ENCODE assay signal across 27 cellular contexts in genomic region chr18:34887881-34888580, GRCh38.
DNase-seq lines count a peak whose midpoint lies in the region; ATAC-seq, FAIRE-seq and TF ChIP-seq lines count a peak whose summit lies in the region.
"Had no signal": no experiment of that assay in that cellular context is flagged by ENCODE, and none has a peak within 500 bp of the region (broad histone marks: within the 10 kb centered on the region; RNA-seq: fewer than 3 reads in every experiment).

No MANE protein-coding gene starts in this region.

- ATAC-seq in stimulated activated memory B cell treated with anti-CD40 and anti-IgM and Interleukin-4, amounts not matched to agents 10 μg/mL and 1 μg/mL and 100 μg/mL, for 72 hours: no peak
- ATAC-seq in right cardiac atrium (no peak), left colon (no peak)
- ATAC-seq: GM12878 had no signal

- no peaks in the 10 kb centered on the region for H3K36me3 ChIP-seq in Karpas-422 (ENCODE audit: insufficient read depth, low read length)
- H3K36me3 ChIP-seq in endothelial cell of umbilical vein (ENCODE audit: control insufficient read depth in 2 of 2, extremely low read depth in 1 of 2, insufficient read depth in 2 of 2, low read length in 2 of 2): no peaks in the 10 kb centered on the region
- H3K36me3 ChIP-seq in thyroid gland: no peaks in the 10 kb centered on the region
- H3K36me3 ChIP-seq: BE2C, BLaER1 had no signal

- peaks cover 2% of the 10 kb centered on the region for H3K9me3 Mint-ChIP-seq in chondrocyte (ENCODE audit: low read depth)
- peaks cover 3% of the 10 kb centered on the region for H3K9me3 Mint-ChIP-seq in stimulated activated memory B cell treated with anti-CD40 and anti-IgM and Interleukin-4, amounts not matched to agents 10 μg/mL and 1 μg/mL and 100 μg/mL, for 72 hours
- H3K9me3 Mint-ChIP-seq: CD14-positive monocyte had no signal

- H3K27me3 ChIP-seq in Karpas-422 (ENCODE audit: low read length): no peaks in the 10 kb centered on the region
- no peaks in the 10 kb centered on the region for H3K27me3 ChIP-seq in endothelial cell of umbilical vein (ENCODE audit: control insufficient read depth in 2 of 2, insufficient read depth in 2 of 2, low read length in 2 of 2)
- H3K27me3 ChIP-seq in thyroid gland: no peaks in the 10 kb centered on the region
- no peaks in the 10 kb centered on the region for H3K27me3 ChIP-seq in right cardiac atrium (ENCODE audit: control insufficient read depth, insufficient read depth)
- H3K27me3 ChIP-seq: BE2C, BLaER1 had no signal

- no peaks in the 10 kb centered on the region for H4K20me1 ChIP-seq in Karpas-422 (ENCODE audit: insufficient read depth, low read depth, low read length)
- no peaks in the 10 kb centered on the region for H4K20me1 ChIP-seq in endothelial cell of umbilical vein (replicated peaks; ENCODE audit: control insufficient read depth, extremely low read depth, insufficient read depth, low read length)
- H4K20me1 ChIP-seq: BLaER1 had no signal

- no peaks in the 10 kb centered on the region for H3K9me2 ChIP-seq in Karpas-422 (replicated peaks; ENCODE audit: insufficient read depth, low read length)

- no TSS peak for BruUV-seq in endothelial cell of umbilical vein (replicated peaks; lab: Mats Ljungman, UMichigan)

- FAIRE-seq in endothelial cell of umbilical vein (lab: Jason Lieb, UNC): peak; percentile 72
- FAIRE-seq: A204.1, D721Med, GM12878, GM12892, GM18507 had no signal

- H3K9me3 ChIP-seq in Karpas-422 (ENCODE audit: low read length) (no peaks in the 10 kb centered on the region), endothelial cell of umbilical vein (replicated peaks; ENCODE audit: control insufficient read depth, insufficient read depth, low read length) (no peaks in the 10 kb centered on the region), thyroid gland (no peaks in the 10 kb centered on the region), right cardiac atrium (ENCODE audit: control insufficient read depth, low read length) (no peaks in the 10 kb centered on the region)
- H3K9me3 ChIP-seq: BE2C, BLaER1, Caco-2 had no signal

- no peak overlapping the region for H3K27ac ChIP-seq in Karpas-422 (ENCODE audit: low read length)
- no peak overlapping the region for H3K27ac ChIP-seq in endothelial cell of umbilical vein (ENCODE audit: insufficient read depth, low read depth, low read length)
- H3K27ac ChIP-seq in thyroid gland: peak overlapping the region in 2 of 3 donors; percentile 26 to 43
- H3K27ac ChIP-seq in right cardiac atrium (ENCODE audit: low read length): no peak overlapping the region
- H3K27ac ChIP-seq: BLaER1 had no signal

- peaks cover 15% of the 10 kb centered on the region for H3K4me1 Mint-ChIP-seq in chondrocyte (ENCODE audit: low read depth)
- no peaks in the 10 kb centered on the region for H3K4me1 Mint-ChIP-seq in stimulated activated memory B cell treated with anti-CD40 and anti-IgM and Interleukin-4, amounts not matched to agents 10 μg/mL and 1 μg/mL and 100 μg/mL, for 72 hours
- H3K4me1 Mint-ChIP-seq: CD4-positive, alpha-beta memory T cell; CD4-positive, CD25-positive, alpha-beta regulatory T cell had no signal

- H2AFZ ChIP-seq in Karpas-422 (ENCODE audit: low read length) (0 out of 2 replicates have a peak overlapping the region, but pooled peaks have one; percentile 36), endothelial cell of umbilical vein (ENCODE audit: low read depth, low read length) (no peak overlapping the region)

- H3K9ac ChIP-seq in Karpas-422 (ENCODE audit: low read length) (no peak overlapping the region), endothelial cell of umbilical vein (replicated peaks; ENCODE audit: extremely low read depth, insufficient read depth, low read length) (no peak overlapping the region)
- H3K9ac ChIP-seq: BLaER1 had no signal

- TF ChIP-seq POLR2A in endothelial cell of umbilical vein (IDR thresholded peaks at IDR 0.05; ENCODE audit: low read depth, low read length) (no peak), thyroid gland (IDR thresholded peaks at IDR 0.05) (no peak)

- no peak for TF ChIP-seq CTCF in chondrocyte (IDR thresholded peaks at IDR 0.05)
- TF ChIP-seq CTCF in endothelial cell of umbilical vein (IDR thresholded peaks at IDR 0.05; ENCODE audit: extremely low read depth in 1 of 2, insufficient read depth in 1 of 2, low read depth in 1 of 2, low read length in 2 of 2): no peak
- no peak for TF ChIP-seq CTCF in thyroid gland (IDR thresholded peaks at IDR 0.05)

- DNase-seq in Karpas-422 (no peak), chondrocyte (ENCODE audit: low spot score) (no peak), endothelial cell of umbilical vein (ENCODE audit: low read depth, low spot score) (no peak), thyroid gland (peak; percentile 56 to 66), right cardiac atrium (no peak), left colon (no peak), DMS53 (lab: John Stamatoyannopoulos, UW) (no peak)
- DNase-seq: 8988T; ACHN; BE2C; C1 segment of cervical spinal cord; Caco-2; Calu3; CD4-positive, alpha-beta memory T cell; CD4-positive, CD25-positive, alpha-beta regulatory T cell; DMS79; DND-41; EL; GDM1 had no signal

- H3K4me2 ChIP-seq in Karpas-422 (ENCODE audit: low read depth, low read length, poor library complexity, severe bottlenecking): no peak overlapping the region
- H3K4me2 ChIP-seq in endothelial cell of umbilical vein (ENCODE audit: insufficient read depth, low read length): no peak overlapping the region
- H3K4me2 ChIP-seq: BLaER1 had no signal

- no peaks in the 10 kb centered on the region for H3K27me3 Mint-ChIP-seq in chondrocyte (ENCODE audit: low read depth)
- peaks cover 15% of the 10 kb centered on the region for H3K27me3 Mint-ChIP-seq in stimulated activated memory B cell treated with anti-CD40 and anti-IgM and Interleukin-4, amounts not matched to agents 10 μg/mL and 1 μg/mL and 100 μg/mL, for 72 hours

- CTCF ChIA-PET in endothelial cell of umbilical vein (lab: Charles Lee): no interaction called here

- dilution Hi-C loops in endothelial cell of umbilical vein (cut with MboI; ENCODE audit: extremely low pct_ligation_motif_present, low sequenced_read_pairs): no loop called here

- H3K36me3 Mint-ChIP-seq in chondrocyte (ENCODE audit: low read depth): peaks cover 2% of the 10 kb centered on the region
- no peaks in the 10 kb centered on the region for H3K36me3 Mint-ChIP-seq in stimulated activated memory B cell treated with anti-CD40 and anti-IgM and Interleukin-4, amounts not matched to agents 10 μg/mL and 1 μg/mL and 100 μg/mL, for 72 hours
- H3K36me3 Mint-ChIP-seq: CD14-positive monocyte; CD4-positive, alpha-beta memory T cell; CD4-positive, CD25-positive, alpha-beta regulatory T cell had no signal

- H3K4me1 ChIP-seq in Karpas-422 (ENCODE audit: low read length) (no peaks in the 10 kb centered on the region), endothelial cell of umbilical vein (ENCODE audit: control insufficient read depth, extremely low read depth, insufficient read depth, low read length) (no peaks in the 10 kb centered on the region), thyroid gland (peaks cover 0 to 50% of the 10 kb centered on the region in 2 donors), right cardiac atrium (ENCODE audit: control insufficient read depth, insufficient read depth, low read length) (no peaks in the 10 kb centered on the region)
- H3K4me1 ChIP-seq: BE2C, Caco-2 had no signal

- no peak overlapping the region for H3K4me3 ChIP-seq in Karpas-422 (ENCODE audit: low read length)
- H3K4me3 ChIP-seq in endothelial cell of umbilical vein (replicated peaks in 1 of 3; ENCODE audit: insufficient read depth in 1 of 3, low read depth in 1 of 3, low read length in 3 of 3): no peak overlapping the region
- no peak overlapping the region for H3K4me3 ChIP-seq in thyroid gland (replicated peaks in 1 of 3)
- no peak overlapping the region for H3K4me3 ChIP-seq in right cardiac atrium (ENCODE audit: low read length)
- H3K4me3 ChIP-seq: BLaER1, GM12878 had no signal

- intact Hi-C loops in endothelial cell of umbilical vein (cut with micrococcal nuclease): no loop called here
- intact Hi-C loops in thyroid gland (cut with DNase I): no loop called here
- intact Hi-C loops in right cardiac atrium (cut with DNase I): no loop called here
- intact Hi-C loops in left colon (cut with DNase I, micrococcal nuclease): no loop called here

- H3K79me2 ChIP-seq in Karpas-422 (ENCODE audit: low read length) (no peaks in the 10 kb centered on the region), endothelial cell of umbilical vein (ENCODE audit: control insufficient read depth, insufficient read depth, low read length) (no peaks in the 10 kb centered on the region)

- peak overlapping the region; percentile 54 for H3K27ac Mint-ChIP-seq in chondrocyte (ENCODE audit: unreplicated experiment)
- H3K27ac Mint-ChIP-seq in stimulated activated memory B cell treated with anti-CD40 and anti-IgM and Interleukin-4, amounts not matched to agents 10 μg/mL and 1 μg/mL and 100 μg/mL, for 72 hours: no peak overlapping the region
- H3K27ac Mint-ChIP-seq: CD14-positive monocyte; CD4-positive, alpha-beta memory T cell had no signal

- H3K4me3 Mint-ChIP-seq in chondrocyte (ENCODE audit: unreplicated experiment): no peak overlapping the region
- H3K4me3 Mint-ChIP-seq in stimulated activated memory B cell treated with anti-CD40 and anti-IgM and Interleukin-4, amounts not matched to agents 10 μg/mL and 1 μg/mL and 100 μg/mL, for 72 hours: no peak overlapping the region
- H3K4me3 Mint-ChIP-seq: CD14-positive monocyte; CD4-positive, alpha-beta memory T cell; CD4-positive, CD25-positive, alpha-beta regulatory T cell had no signal

- no peaks in the 10 kb centered on the region for H3K9me1 ChIP-seq in endothelial cell of umbilical vein (replicated peaks; ENCODE audit: control insufficient read depth, extremely low read depth, insufficient read depth, low read length)

- POLR2A ChIA-PET in endothelial cell of umbilical vein (lab: Charles Lee): no interaction called here

- WGBS in thyroid gland, 2 donors: 37 to 41% methylated on average over 4 of the region's 4 CpGs
- WGBS in right cardiac atrium: 65% methylated on average over 4 of the region's 4 CpGs

TF ChIP-seq in endothelial cell of umbilical vein, 7 proteins besides CTCF, POLR2A, EP300 and RAD21:
- TF ChIP-seq, protein P1, sequence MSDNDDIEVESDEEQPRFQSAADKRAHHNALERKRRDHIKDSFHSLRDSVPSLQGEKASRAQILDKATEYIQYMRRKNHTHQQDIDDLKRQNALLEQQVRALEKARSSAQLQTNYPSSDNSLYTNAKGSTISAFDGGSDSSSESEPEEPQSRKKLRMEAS (IDR thresholded peaks at IDR 0.05; ENCODE audit: insufficient read depth, insufficient read length): no peak
- TF ChIP-seq EZH2 (IDR thresholded peaks at IDR 0.05; ENCODE audit: borderline replicate concordance, low read depth, low read length, severe bottlenecking): no peak
- no peak for TF ChIP-seq JUN (IDR thresholded peaks at IDR 0.05; ENCODE audit: borderline replicate concordance, insufficient read depth, insufficient read length, low read depth)
- TF ChIP-seq POLR2AphosphoS5 (IDR thresholded peaks at IDR 0.05; ENCODE audit: insufficient read depth, low read depth, low read length): no peak
- TF ChIP-seq FOS (IDR thresholded peaks at IDR 0.05; ENCODE audit: borderline replicate concordance, insufficient read depth, low read length): no peak
- TF ChIP-seq GATA2 (IDR thresholded peaks at IDR 0.05; ENCODE audit: insufficient read depth, insufficient read length, low read depth, low read length): no peak
- no peak for TF ChIP-seq MYC (IDR thresholded peaks at IDR 0.05; ENCODE audit: low read depth, low read length)
TF ChIP-seq in endothelial cell of umbilical vein: peak in this region for 0.

Comparison
In these comparisons a context has a peak if more than half of its experiments do, and no peak if none do; other contexts are left out.
1. DNase-seq: peak in thyroid gland (2 of 2); none in Karpas-422 (single experiment), chondrocyte (single experiment), endothelial cell of umbilical vein (single experiment), right cardiac atrium (0 of 3), left colon (0 of 2) and DMS53 (single experiment).
2. H3K27ac ChIP-seq: peak in thyroid gland (2 of 3); none in Karpas-422 (single experiment), endothelial cell of umbilical vein (single experiment) and right cardiac atrium (single experiment).